Comparison of ENCODE assay signal across 8 cellular contexts in the genomic region with DNA sequence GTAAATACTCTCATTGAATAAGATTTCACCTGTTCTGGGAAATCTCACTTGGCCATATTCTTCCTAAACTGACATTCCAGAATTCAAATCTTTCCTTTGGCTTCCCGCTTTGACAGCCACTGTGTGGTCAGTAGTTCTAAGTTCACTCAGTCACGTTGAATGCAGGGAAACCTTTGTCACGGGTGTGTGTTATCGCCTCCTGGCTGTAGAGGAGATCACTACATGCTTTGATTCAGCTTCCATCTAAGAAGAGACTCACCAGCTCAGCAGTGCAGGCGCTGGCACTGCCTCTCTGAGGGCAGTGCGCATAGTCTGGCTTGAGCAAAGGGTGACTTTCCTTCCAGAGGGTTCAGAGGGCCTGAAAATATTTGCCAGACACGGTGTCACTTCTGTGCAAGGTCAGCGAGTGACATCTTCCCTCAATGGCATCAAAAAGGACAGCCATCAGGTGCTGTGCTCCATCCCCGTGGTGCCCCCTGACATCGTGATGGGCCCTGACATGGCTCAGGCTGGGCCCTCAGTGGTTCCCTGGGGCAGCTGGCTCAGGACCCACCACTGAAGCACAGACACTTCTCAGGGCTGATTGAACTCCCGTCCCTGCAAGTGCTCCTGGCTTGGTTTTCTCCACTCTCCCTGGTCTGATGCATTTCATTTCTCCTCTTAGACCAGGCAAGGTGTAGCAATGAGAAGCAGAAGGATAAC.
A peak's percentile ranks its signal among the peaks of the same experiment; 100 is the strongest.
DNase-seq lines count a peak whose midpoint lies in the region; ATAC-seq and TF ChIP-seq lines count a peak whose summit lies in the region.

No MANE protein-coding gene starts in this region.

- H3K79me1 ChIP-seq in mesendoderm (ENCODE audit: low read length) = no peaks in the 10 kb centered on the region

- H3K4me1 ChIP-seq in mesendoderm (ENCODE audit: control insufficient read depth, low read depth, low read length) = no peaks in the 10 kb centered on the region

- no peak overlapping the region for H3K4ac ChIP-seq in mesendoderm (ENCODE audit: low read depth, low read length)

- H2BK120ac ChIP-seq in mesendoderm (ENCODE audit: low read depth, low read length) = no peak overlapping the region

- no peaks in the 10 kb centered on the region for H3K36me3 ChIP-seq in brain microvascular endothelial cell (replicated peaks)
- no peaks in the 10 kb centered on the region for H3K36me3 ChIP-seq in mesendoderm (ENCODE audit: control insufficient read depth, insufficient read depth, low read length)

- H3K27ac ChIP-seq in brain microvascular endothelial cell = no peak overlapping the region
- no peak overlapping the region for H3K27ac ChIP-seq in mesendoderm (ENCODE audit: low read depth, low read length)

- no peak overlapping the region for H3K56ac ChIP-seq in mesendoderm (ENCODE audit: low read length)

- TF ChIP-seq CTCF in brain microvascular endothelial cell (IDR thresholded peaks at IDR 0.05; ENCODE audit: low read depth, low read length, missing control alignments) = peak; percentile 61

- no peak overlapping the region for H2BK5ac ChIP-seq in mesendoderm (ENCODE audit: low read length)

- no CpG with 5 or more reads among the region's 11 CpGs for WGBS in mesendoderm (ENCODE audit: extremely low coverage, insufficient coverage, low lambda C conversion rate)

- H3K27me3 ChIP-seq in brain microvascular endothelial cell (replicated peaks) (no peaks in the 10 kb centered on the region), mesendoderm (ENCODE audit: insufficient read depth, low read length, poor library complexity) (no peaks in the 10 kb centered on the region)

- peak; percentile 52 for DNase-seq in ELF-1 (ENCODE audit: low read depth, low spot score)
- peak; percentile 15 for DNase-seq in brain microvascular endothelial cell
- peak; percentile 84 for DNase-seq in mesendoderm
- DNase-seq in NCI-H446 (lab: John Stamatoyannopoulos, UW) = no peak
- DNase-seq in activated CD8-positive, alpha-beta memory T cell treated with anti-CD3 and anti-CD28 coated beads, Interleukin-2, amount 50 U/mL, for 4 hours = no peak

- no peak overlapping the region for H4K8ac ChIP-seq in mesendoderm (ENCODE audit: low read depth, low read length)

- H3K4me2 ChIP-seq in mesendoderm (ENCODE audit: low read length) = no peak overlapping the region

- H2AK5ac ChIP-seq in mesendoderm (ENCODE audit: low read length) = no peak overlapping the region

- no peaks in the 10 kb centered on the region for H3K79me2 ChIP-seq in mesendoderm (ENCODE audit: control insufficient read depth, insufficient read depth, low read length)

- ATAC-seq in HG02885 (IDR thresholded peaks at IDR 0.05; ENCODE audit: poor library complexity, unreplicated experiment) (peak; percentile 49), GM18511 (IDR thresholded peaks at IDR 0.05; ENCODE audit: unreplicated experiment) (no peak), GM21737 (IDR thresholded peaks at IDR 0.05; ENCODE audit: unreplicated experiment) (no peak)

- no peak overlapping the region for H3K18ac ChIP-seq in mesendoderm (ENCODE audit: low read length)

- no peak overlapping the region for H2BK15ac ChIP-seq in mesendoderm (replicated peaks; ENCODE audit: low read depth)

- no peak overlapping the region for H4K5ac ChIP-seq in mesendoderm (ENCODE audit: low read length)

- in situ Hi-C loops in brain microvascular endothelial cell (cut with HindIII; ENCODE audit: low pct_ligation_motif_present, low sequenced_read_pairs) = no loop called here

- H3K23ac ChIP-seq in mesendoderm (ENCODE audit: low read length) = no peak overlapping the region

- no peak overlapping the region for H3K4me3 ChIP-seq in brain microvascular endothelial cell (ENCODE audit: low read depth, low read length)
- H3K4me3 ChIP-seq in mesendoderm (ENCODE audit: low read length) = no peak overlapping the region

- no peak overlapping the region for H3K9ac ChIP-seq in mesendoderm (ENCODE audit: low read length)

Comparison
In these comparisons a context has a peak if more than half of its experiments do, and no peak if none do; other contexts are left out.
1. DNase-seq: peak in ELF-1 (single experiment), brain microvascular endothelial cell (single experiment) and mesendoderm (single experiment); none in NCI-H446 (0 of 2) and activated CD8-positive, alpha-beta memory T cell treated with anti-CD3 and anti-CD28 coated beads, Interleukin-2, amount 50 U/mL, for 4 hours (single experiment).